In the genomic region with DNA sequence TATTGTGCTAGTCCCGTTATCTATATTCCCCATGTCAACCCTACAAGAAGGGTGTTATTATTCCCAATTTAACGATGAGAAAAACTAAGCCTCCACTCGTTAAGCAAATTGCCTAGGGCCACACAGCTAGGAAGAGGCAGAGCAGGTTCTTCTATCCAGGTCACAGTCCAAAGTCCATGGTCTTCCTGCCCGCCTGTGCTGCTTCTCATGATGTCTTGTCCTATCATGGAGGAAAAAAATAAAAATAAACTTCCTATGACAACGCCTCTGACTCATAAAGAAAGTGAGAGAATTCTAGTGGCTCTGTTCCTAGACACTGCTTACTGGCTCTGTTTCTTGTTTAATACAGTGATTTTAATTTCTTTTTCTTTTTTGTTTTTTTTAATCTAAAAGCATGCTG, we compare ENCODE assay signal across 14 cellular contexts. TPM values are rescaled to one million over a fixed set of nuclear protein-coding genes. Genes with fewer than 3 reads are reported as not detected.
DNase-seq lines count a peak whose midpoint lies in the region; ATAC-seq lines count a peak whose summit lies in the region.
"Had no signal": no experiment of that assay in that cellular context is flagged by ENCODE, and none has a peak within 500 bp of the region (broad histone marks: within the 10 kb centered on the region; RNA-seq: fewer than 3 reads in every experiment).

No MANE protein-coding gene starts in this region.

- no peaks in the 10 kb centered on the region for H3K27me3 ChIP-seq in skeletal muscle tissue (ENCODE audit: control insufficient read depth in 3 of 3, insufficient read depth in 3 of 3, low read length in 3 of 3)
- H3K27me3 ChIP-seq: upper lobe of left lung had no signal

- DNase-seq in RPMI7951 (ENCODE audit: low read depth): peak; percentile 73
- DNase-seq in glomerular visceral epithelial cell (ENCODE audit: extremely low spot score): peak; percentile 66
- no peak for DNase-seq in caudate nucleus (lab: John Stamatoyannopoulos, UW)
- DNase-seq in DMS79 (lab: John Stamatoyannopoulos, UW): no peak
- DNase-seq in T-helper 17 cell: no peak
- no peak for DNase-seq in nucleus accumbens (lab: John Stamatoyannopoulos, UW)
- DNase-seq: activated effector memory CD4-positive, alpha-beta T cell treated with Interleukin-2 at 50 U/mL for 16 hours; hippocampal formation; NCI-H2107; upper lobe of left lung had no signal

- ATAC-seq in GM19025 (IDR thresholded peaks at IDR 0.05; ENCODE audit: low read depth, unreplicated experiment) (peak; percentile 35), T-helper 17 cell (no peak)

- no peaks in the 10 kb centered on the region for H3K36me3 ChIP-seq in skeletal muscle tissue (ENCODE audit: control insufficient read depth in 3 of 3, insufficient read depth in 3 of 3, low read length in 3 of 3)
- H3K36me3 ChIP-seq: upper lobe of left lung had no signal

- no peak overlapping the region for H3K27ac Mint-ChIP-seq in T-helper 17 cell

- H3K4me1 Mint-ChIP-seq in T-helper 17 cell: no peaks in the 10 kb centered on the region

- peak overlapping the region; percentile 28 for H3K27ac ChIP-seq in skeletal muscle tissue (ENCODE audit: low read depth, low read length)
- H3K27ac ChIP-seq in caudate nucleus (ENCODE audit: low read depth, low read length): no peak overlapping the region
- H3K27ac ChIP-seq: HL-60 had no signal

- no peak overlapping the region for H3K4me3 Mint-ChIP-seq in T-helper 17 cell

- H3K9me3 ChIP-seq in skeletal muscle tissue (ENCODE audit: control insufficient read depth in 3 of 3, low read length in 3 of 3) (no peaks in the 10 kb centered on the region), T-helper 17 cell (ENCODE audit: control insufficient read depth, low read length, poor library complexity, severe bottlenecking) (no peaks in the 10 kb centered on the region)
- H3K9me3 ChIP-seq: upper lobe of left lung had no signal

- H3K9ac ChIP-seq in skeletal muscle tissue (ENCODE audit: low read depth in 1 of 3, low read length in 3 of 3): no peak overlapping the region

- H3K4me3 ChIP-seq in skeletal muscle tissue (ENCODE audit: low read length in 3 of 3): no peak overlapping the region
- H3K4me3 ChIP-seq: upper lobe of left lung had no signal

- H3K4me1 ChIP-seq in skeletal muscle tissue (ENCODE audit: control insufficient read depth in 3 of 3, insufficient read depth in 3 of 3, low read length in 3 of 3): no peaks in the 10 kb centered on the region

- H3K27me3 Mint-ChIP-seq in T-helper 17 cell: no peaks in the 10 kb centered on the region

- no peaks in the 10 kb centered on the region for H3K36me3 Mint-ChIP-seq in T-helper 17 cell (ENCODE audit: low read depth)

RNA-seq across cellular contexts. Expression of gene COL8A1, which starts 9.7 kb away (rescaled TPM):
- 22.5 and 25.1 TPM in 2 replicates for total RNA-seq in RPMI7951 (2014; rRNA removed; shearing (Covaris generic))
- total RNA-seq in skeletal muscle tissue: 1.6 TPM
- total RNA-seq in T-helper 17 cell: not detected
- total RNA-seq: T-helper 2 cell treated with Interferon-gamma antibody and Interleukin-4, amounts not matched to agents 100 ng/mL and 5 ng/mL, for 36 hours had no signal

Comparison
In these comparisons a context has a peak if more than half of its experiments do, and no peak if none do; other contexts are left out.
1. DNase-seq: peak in RPMI7951 (single experiment) and glomerular visceral epithelial cell (single experiment); none in caudate nucleus (0 of 61), DMS79 (single experiment), T-helper 17 cell (0 of 3) and nucleus accumbens (0 of 56).